In genomic region chr1:160260436-160261382, GRCh38 we compare ENCODE assay signal across 8 cellular contexts. TPM values are rescaled to one million over a fixed set of nuclear protein-coding genes. Genes with fewer than 3 reads are reported as not detected.
A peak's percentile ranks its signal among the peaks of the same experiment; 100 is the strongest.
DNase-seq lines count a peak whose midpoint lies in the region; ATAC-seq and TF ChIP-seq lines count a peak whose summit lies in the region.

No MANE protein-coding gene starts in this region.

- 17 to 26% methylated on average over 3 to 6 of the region's 6 CpGs for WGBS in gastroesophageal sphincter (ENCODE audit: low coverage in 1 of 2), 2 donors

- CTCF ChIA-PET in CD4-positive, alpha-beta T cell (lab: Charles Lee) = interaction anchor here (1.1 to 6.1 kb wide), 6 partner anchors 9 to 175 kb away, joined by 3 to 28 read pairs (median 8); partner anchors contain the start of gene PEX19

- H3K27ac Mint-ChIP-seq in CD4-positive, alpha-beta T cell = peak overlapping the region; percentile 97

- no peak for TF ChIP-seq POLR2A in gastroesophageal sphincter (IDR thresholded peaks at IDR 0.05)

- H3K9me3 ChIP-seq in CD4-positive, alpha-beta T cell (ENCODE audit: control insufficient read depth, low read length) = no peaks in the 10 kb centered on the region
- no peaks in the 10 kb centered on the region for H3K9me3 ChIP-seq in WERI-Rb-1 (ENCODE audit: severe bottlenecking)
- H3K9me3 ChIP-seq in gastroesophageal sphincter = no peaks in the 10 kb centered on the region
- H3K9me3 ChIP-seq in skeletal muscle satellite cell (replicated peaks; ENCODE audit: low read length) = no peaks in the 10 kb centered on the region

- H3K27ac ChIP-seq in CD4-positive, alpha-beta T cell (ENCODE audit: low read depth, low read length) = peak overlapping the region; percentile 99
- H3K27ac ChIP-seq in HL-60 (replicated peaks) (peak overlapping the region; percentile 89), WERI-Rb-1 (peak overlapping the region; percentile 97), gastroesophageal sphincter (peak overlapping the region; percentile 95 to 98 (median 96))

- peak overlapping the region; percentile 91 for H3K4me2 ChIP-seq in skeletal muscle satellite cell (ENCODE audit: low read length)

- H3K4me1 ChIP-seq in gastroesophageal sphincter = peaks cover 18 to 63% (median 22%) of the 10 kb centered on the region in 3 donors
- H3K4me1 ChIP-seq in skeletal muscle satellite cell (ENCODE audit: control insufficient read depth, insufficient read depth, low read length) = peaks cover 39% of the 10 kb centered on the region

- H3K4me1 Mint-ChIP-seq in CD4-positive, alpha-beta T cell (ENCODE audit: low read depth) = peaks cover 66% of the 10 kb centered on the region

- peaks cover 40% of the 10 kb centered on the region for H3K36me3 Mint-ChIP-seq in CD4-positive, alpha-beta T cell (ENCODE audit: low read depth)

- intact Hi-C loops in CD4-positive, alpha-beta T cell (cut with DNase I, micrococcal nuclease) = loop anchor here in 1 of 2 experiments (5.0 kb wide), 1 partner anchor 82 kb away; the partner anchor contains the start of genes COPA and NCSTN

- POLR2A ChIA-PET in CD4-positive, alpha-beta T cell (lab: Charles Lee) = interaction anchor here (0.9 to 6.4 kb wide), 10 partner anchors 9 to 229 kb away, joined by 3 to 73 read pairs (median 17); partner anchors contain the start of genes IGSF8, PEX19 and PIGM

- no peak for ATAC-seq in CD4-positive, alpha-beta T cell (ENCODE audit: poor library complexity)
- no peak for ATAC-seq in gastroesophageal sphincter
- ATAC-seq in HG02938 (IDR thresholded peaks at IDR 0.05; ENCODE audit: unreplicated experiment) = no peak

- peaks cover 17% of the 10 kb centered on the region for H3K36me3 ChIP-seq in WERI-Rb-1
- peaks cover 0 to 5% of the 10 kb centered on the region in 2 donors for H3K36me3 ChIP-seq in gastroesophageal sphincter
- peaks cover 2% of the 10 kb centered on the region for H3K36me3 ChIP-seq in skeletal muscle satellite cell (ENCODE audit: insufficient read depth, low read length)

- no peaks in the 10 kb centered on the region for H3K27me3 Mint-ChIP-seq in CD4-positive, alpha-beta T cell

- H3K27me3 ChIP-seq in CD4-positive, alpha-beta T cell (ENCODE audit: control insufficient read depth, insufficient read depth, low read length) = no peaks in the 10 kb centered on the region
- H3K27me3 ChIP-seq in HL-60 (ENCODE audit: insufficient read depth, poor library complexity, severe bottlenecking) (no peaks in the 10 kb centered on the region), WERI-Rb-1 (ENCODE audit: insufficient read depth, low read depth, severe bottlenecking) (no peaks in the 10 kb centered on the region), gastroesophageal sphincter (no peaks in the 10 kb centered on the region), skeletal muscle satellite cell (ENCODE audit: control insufficient read depth, insufficient read depth, low read length) (peaks cover 3% of the 10 kb centered on the region)

- H3K4me3 ChIP-seq in HL-60 (replicated peaks; ENCODE audit: insufficient read depth, low read length) (peak overlapping the region; percentile 67), WERI-Rb-1 (ENCODE audit: low read depth, low read length) (peak overlapping the region; percentile 66), gastroesophageal sphincter (peak overlapping the region; percentile 85 to 91), skeletal muscle satellite cell (ENCODE audit: low read length) (peak overlapping the region; percentile 98)

- TF ChIP-seq CTCF in CD4-positive, alpha-beta T cell (IDR thresholded peaks at IDR 0.05) = no peak
- no peak for TF ChIP-seq CTCF in HL-60 (IDR thresholded peaks at IDR 0.05; ENCODE audit: insufficient read depth, low read length)
- no peak for TF ChIP-seq CTCF in WERI-Rb-1 (IDR thresholded peaks at IDR 0.05; ENCODE audit: low read depth, low read length)
- no peak for TF ChIP-seq CTCF in gastroesophageal sphincter (IDR thresholded peaks at IDR 0.05)

- DNase-seq in CD4-positive, alpha-beta T cell = no peak
- no peak for DNase-seq in HL-60 (ENCODE audit: low read depth in 1 of 2, low spot score in 1 of 2)
- DNase-seq in WERI-Rb-1 = no peak
- no peak for DNase-seq in stimulated activated CD4-positive, alpha-beta T cell treated with anti-CD3 and anti-CD28 coated beads, Interleukin-4, amount 100 ng/mL, for 24 hours
- no peak for DNase-seq in NCI-H1436 (lab: John Stamatoyannopoulos, UW)

- peak overlapping the region; percentile 96 for H3K4me3 Mint-ChIP-seq in CD4-positive, alpha-beta T cell

- H3K9ac ChIP-seq in skeletal muscle satellite cell (ENCODE audit: low read depth, low read length) = peak overlapping the region; percentile 100

- TF ChIP-seq EP300 in gastroesophageal sphincter (IDR thresholded peaks at IDR 0.05) = no peak

- H3K9me3 Mint-ChIP-seq in CD4-positive, alpha-beta T cell = no peaks in the 10 kb centered on the region

RNA-seq across cellular contexts. Expression of gene DCAF8, which starts 1.6 kb away (rescaled TPM):
- total RNA-seq in CD4-positive, alpha-beta T cell = 100 to 1,000 TPM; 151 to 154 TPM
- total RNA-seq in gastroesophageal sphincter = 100 to 1,000 TPM; 154 to 211 (median 159) TPM
- total RNA-seq in skeletal muscle satellite cell (2012; rRNA removed) = 49.1 and 56.0 TPM in 2 replicates

RNA-seq across cellular contexts. Expression of gene PEX19, which starts 24.2 kb away (rescaled TPM):
- 10 to 100 TPM; 32.0 to 33.4 TPM for total RNA-seq in CD4-positive, alpha-beta T cell
- 10 to 100 TPM; 50.0 to 96.8 (median 61.1) TPM for total RNA-seq in gastroesophageal sphincter
- total RNA-seq in skeletal muscle satellite cell (2012; rRNA removed) = 46.5 and 56.5 TPM in 2 replicates

RNA-seq across cellular contexts. Expression of gene PEA15, which starts 55.5 kb away (rescaled TPM):
- 10 to 100 TPM in 1 of 2 experiments, 1 to 10 TPM in 1; 9.4 to 10.3 TPM for total RNA-seq in CD4-positive, alpha-beta T cell
- 100 to 1,000 TPM in 3 of 4 donors, 10 to 100 TPM in 1; 94.6 to 325 (median 164) TPM for total RNA-seq in gastroesophageal sphincter
- 91.0 and 138 TPM in 2 replicates for total RNA-seq in skeletal muscle satellite cell (2012; rRNA removed)

Comparison
In these comparisons a context has a peak if more than half of its experiments do, and no peak if none do; other contexts are left out.
1. RNA of gene PEA15, which starts 55.5 kb away (total RNA-seq): 94.6 to 325 TPM in gastroesophageal sphincter; 9.4 to 10.3 TPM in CD4-positive, alpha-beta T cell; every median in the first group is over 4 times any median in the second.
2. Peak in every context shown above with its lines, with median percentiles within 50 percentile points of each other: H3K27ac ChIP-seq and H3K4me3 ChIP-seq.